20 cellular contexts compared by ENCODE assay signal in genomic region chr17:21201874-21202273, GRCh38.
"Had no signal": no experiment of that assay in that cellular context is flagged by ENCODE, and none has a peak within 500 bp of the region (broad histone marks: within the 10 kb centered on the region; RNA-seq: fewer than 3 reads in every experiment).

No MANE protein-coding gene starts in this region.

- ATAC-seq: activated CD8-positive, alpha-beta memory T cell treated with anti-CD3 and anti-CD28 coated beads, Interleukin-2, amount 10 ng/mL, durations not matched to agents 7 days and 5 days; body of pancreas; naive thymus-derived CD8-positive, alpha-beta T cell; stimulated activated memory B cell treated with anti-CD40 and anti-IgM and Interleukin-4, amounts not matched to agents 10 μg/mL and 1 μg/mL and 100 μg/mL, for 72 hours had no signal

- H3K27me3 ChIP-seq: body of pancreas, ovary, sigmoid colon, spleen had no signal

- H3K4me3 Mint-ChIP-seq: activated CD4-positive, alpha-beta memory T cell treated with anti-CD3 and anti-CD28 coated beads, Interleukin-2, amount 10 ng/mL, durations not matched to agents 7 days and 5 days; activated CD8-positive, alpha-beta memory T cell treated with anti-CD3 and anti-CD28 coated beads, Interleukin-2, amount 10 ng/mL, durations not matched to agents 7 days and 5 days; activated naive CD8-positive, alpha-beta T cell treated with anti-CD3 and anti-CD28 coated beads, Interleukin-2, amount 10 ng/mL, durations not matched to agents 7 days and 5 days; central memory CD8-positive, alpha-beta T cell; naive thymus-derived CD8-positive, alpha-beta T cell; stimulated activated memory B cell treated with anti-CD40 and anti-IgM and Interleukin-4, amounts not matched to agents 10 μg/mL and 1 μg/mL and 100 μg/mL, for 72 hours had no signal

- H3K9me3 ChIP-seq: body of pancreas, ovary, sigmoid colon, spleen, thoracic aorta had no signal

- H3K4me3 ChIP-seq: body of pancreas, coronary artery, ovary, sigmoid colon, spleen, thoracic aorta had no signal

- H3K36me3 ChIP-seq: ovary had no signal

- H3K9me3 Mint-ChIP-seq: activated CD4-positive, alpha-beta memory T cell treated with anti-CD3 and anti-CD28 coated beads, Interleukin-2, amount 10 ng/mL, durations not matched to agents 7 days and 5 days; activated naive CD8-positive, alpha-beta T cell treated with anti-CD3 and anti-CD28 coated beads, Interleukin-2, amount 10 ng/mL, durations not matched to agents 7 days and 5 days; activated T-helper 2 cell treated with anti-CD3 and anti-CD28 coated beads, Interferon-gamma antibody, Interleukin-2, Interleukin-4, amounts not matched to agents 10 μg/mL and 5 μg/mL and 100 μg/mL, durations not matched to agents 14 hours and 24 hours and 36 hours; central memory CD8-positive, alpha-beta T cell; naive thymus-derived CD8-positive, alpha-beta T cell; stimulated activated memory B cell treated with anti-CD40 and anti-IgM and Interleukin-4, amounts not matched to agents 10 μg/mL and 1 μg/mL and 100 μg/mL, for 72 hours had no signal

- H3K27ac ChIP-seq: body of pancreas, coronary artery, ovary, sigmoid colon, thoracic aorta had no signal

- H3K27me3 Mint-ChIP-seq: activated CD4-positive, alpha-beta memory T cell treated with anti-CD3 and anti-CD28 coated beads, Interleukin-2, amount 10 ng/mL, durations not matched to agents 7 days and 5 days; activated CD8-positive, alpha-beta memory T cell treated with anti-CD3 and anti-CD28 coated beads, Interleukin-2, amount 10 ng/mL, durations not matched to agents 7 days and 5 days; activated naive CD8-positive, alpha-beta T cell treated with anti-CD3 and anti-CD28 coated beads, Interleukin-2, amount 10 ng/mL, durations not matched to agents 7 days and 5 days; central memory CD8-positive, alpha-beta T cell; naive thymus-derived CD8-positive, alpha-beta T cell; stimulated activated memory B cell treated with anti-CD40 and anti-IgM and Interleukin-4, amounts not matched to agents 10 μg/mL and 1 μg/mL and 100 μg/mL, for 72 hours had no signal

- DNase-seq: activated CD4-positive, alpha-beta memory T cell treated with anti-CD3 and anti-CD28 coated beads, Interleukin-2, amount 10 ng/mL, durations not matched to agents 7 days and 5 days; activated CD4-positive, alpha-beta T cell treated with anti-CD3 and anti-CD28 coated beads for 48 hours; activated CD4-positive, CD25-positive, alpha-beta regulatory T cell; activated CD8-positive, alpha-beta memory T cell treated with anti-CD3 and anti-CD28 coated beads, Interleukin-2, amount 10 ng/mL, durations not matched to agents 7 days and 5 days; activated naive CD4-positive, alpha-beta T cell treated with Interleukin-2 at 50 U/mL for 16 hours; activated naive CD8-positive, alpha-beta T cell treated with anti-CD3 and anti-CD28 coated beads, Interleukin-2, amount 10 ng/mL, durations not matched to agents 7 days and 5 days; activated T-cell treated with anti-CD3 and anti-CD28 coated beads, Interleukin-2, amount 50 U/mL, for 1 hour; body of pancreas; erythroblast; mesenchymal stem cell; naive thymus-derived CD8-positive, alpha-beta T cell; ovary; sigmoid colon; spleen; stimulated activated CD4-positive, alpha-beta T cell treated with anti-CD3 and anti-CD28 coated beads, Interleukin-4, amount 100 ng/mL, for 4 hours had no signal

- H3K27ac Mint-ChIP-seq: activated CD4-positive, alpha-beta memory T cell treated with anti-CD3 and anti-CD28 coated beads, Interleukin-2, amount 10 ng/mL, durations not matched to agents 7 days and 5 days; activated CD8-positive, alpha-beta memory T cell treated with anti-CD3 and anti-CD28 coated beads, Interleukin-2, amount 10 ng/mL, durations not matched to agents 7 days and 5 days; activated naive CD8-positive, alpha-beta T cell treated with anti-CD3 and anti-CD28 coated beads, Interleukin-2, amount 10 ng/mL, durations not matched to agents 7 days and 5 days; activated T-helper 2 cell treated with anti-CD3 and anti-CD28 coated beads, Interferon-gamma antibody, Interleukin-2, Interleukin-4, amounts not matched to agents 10 μg/mL and 5 μg/mL and 100 μg/mL, durations not matched to agents 14 hours and 24 hours and 36 hours; stimulated activated memory B cell treated with anti-CD40 and anti-IgM and Interleukin-4, amounts not matched to agents 10 μg/mL and 1 μg/mL and 100 μg/mL, for 72 hours had no signal
